ENCODE assay signal across 26 cellular contexts in genomic region chr10:121831237-121831636, GRCh38.
"Had no signal": no experiment of that assay in that cellular context is flagged by ENCODE, and none has a peak within 500 bp of the region (broad histone marks: within the 10 kb centered on the region; RNA-seq: fewer than 3 reads in every experiment).

No MANE protein-coding gene starts in this region.

- H3K4me1 ChIP-seq: esophagus muscularis mucosa, stomach, thyroid gland had no signal

- H3K79me2 ChIP-seq: parathyroid adenoma had no signal

- H3K27ac ChIP-seq: coronary artery, esophagus muscularis mucosa, parathyroid adenoma, stomach, thyroid gland had no signal

- H3K4me1 Mint-ChIP-seq: immature natural killer cell; natural killer cell; neural crest cell; stimulated activated effector memory CD8-positive, alpha-beta T cell treated with anti-CD3 and anti-CD28 coated beads, Interleukin-12 subunit alpha, Interleukin-12 subunit beta, amount 100 ng/mL, for 72 hours had no signal

- H3K9me3 ChIP-seq: esophagus muscularis mucosa, heart right ventricle, stomach, thyroid gland had no signal

- H3K27me3 ChIP-seq: esophagus muscularis mucosa, heart right ventricle, stomach, thyroid gland had no signal

- H3K4me3 Mint-ChIP-seq: immature natural killer cell; memory B cell; natural killer cell; neural crest cell; stimulated activated effector memory CD8-positive, alpha-beta T cell treated with anti-CD3 and anti-CD28 coated beads, Interleukin-12 subunit alpha, Interleukin-12 subunit beta, amount 100 ng/mL, for 72 hours; type B pancreatic cell had no signal

- H3K9me3 Mint-ChIP-seq: immature natural killer cell; natural killer cell; neural crest cell; stimulated activated effector memory CD8-positive, alpha-beta T cell treated with anti-CD3 and anti-CD28 coated beads, Interleukin-12 subunit alpha, Interleukin-12 subunit beta, amount 100 ng/mL, for 72 hours had no signal

- H3K27me3 Mint-ChIP-seq: memory B cell, progenitor cell of endocrine pancreas, type B pancreatic cell had no signal

- H3K4me3 ChIP-seq: coronary artery, esophagus muscularis mucosa, heart right ventricle, lung, stomach, thyroid gland had no signal

- H2AFZ ChIP-seq: parathyroid adenoma had no signal

- H3K27ac Mint-ChIP-seq: memory B cell; natural killer cell; stimulated activated effector memory CD8-positive, alpha-beta T cell treated with anti-CD3 and anti-CD28 coated beads, Interleukin-12 subunit alpha, Interleukin-12 subunit beta, amount 100 ng/mL, for 72 hours; type B pancreatic cell had no signal

- H3K36me3 Mint-ChIP-seq: natural killer cell had no signal

- ATAC-seq: natural killer cell; sciatic nerve; stimulated activated effector memory CD8-positive, alpha-beta T cell treated with anti-CD3 and anti-CD28 coated beads, Interleukin-12 subunit alpha, Interleukin-12 subunit beta, amount 100 ng/mL, for 72 hours had no signal

- DNase-seq: dermis blood vessel endothelial cell; effector memory CD4-positive, alpha-beta T cell; foreskin melanocyte; glutamatergic neuron; heart right ventricle; hypothalamus; immature natural killer cell; islet precursor cell; kidney glomerular epithelial cell; left colon; natural killer cell; stimulated activated CD4-positive, alpha-beta T cell treated with anti-CD3 and anti-CD28 coated beads, Interleukin-2, amount 100 ng/mL, for 24 hours; stimulated activated CD4-positive, alpha-beta T cell treated with anti-CD3 and anti-CD28 coated beads, Interleukin-4, amount 100 ng/mL, for 24 hours; stimulated activated naive CD4-positive, alpha-beta T cell treated with Interleukin-2 at 50 U/mL for 16 hours; stomach; thyroid gland had no signal
